Comparison of ENCODE assay signal across 8 cellular contexts in genomic region chr15:40108855-40109735, GRCh38. TPM values are rescaled to one million over a fixed set of nuclear protein-coding genes. Genes with fewer than 3 reads are reported as not detected.
DNase-seq lines count a peak whose midpoint lies in the region; ATAC-seq and TF ChIP-seq lines count a peak whose summit lies in the region.

Gene BMF (minus strand): TSS chr15:40108879. CDS start chr15:40106086, 2,793 bp downstream.

- no peaks in the 10 kb centered on the region for H3K36me3 ChIP-seq in duodenal mucosa (ENCODE audit: control insufficient read depth in 1 of 2, insufficient read depth in 2 of 2, low read length in 2 of 2)

- 2 to 3% methylated on average over 39 to 47 of the region's 48 CpGs for WGBS in lower leg skin, 2 donors

- H3K9ac ChIP-seq in duodenal mucosa (ENCODE audit: low read depth in 1 of 2, low read length in 2 of 2): peak within 1 kb of the TSS; percentile 76 to 85

- H3K4me3 ChIP-seq in duodenal mucosa (ENCODE audit: low read depth in 1 of 2, low read length in 2 of 2) (peak within 1 kb of the TSS; percentile 78 to 85), lower leg skin (ENCODE audit: low read depth, poor library complexity, severe bottlenecking) (peak within 1 kb of the TSS; percentile 77)

- intact Hi-C loops in lower leg skin (cut with DNase I; ENCODE audit: low total_unique reads): loop anchor here (10.0 kb wide), 1 partner anchor 64 kb away; no protein-coding TSS in a partner anchor

- no peak for TF ChIP-seq POLR2A in lower leg skin (IDR thresholded peaks at IDR 0.05)

- ATAC-seq in GM19395 (IDR thresholded peaks at IDR 0.05; ENCODE audit: unreplicated experiment) (peak; percentile 57), HG03558 (IDR thresholded peaks at IDR 0.05; ENCODE audit: extremely low read depth, unreplicated experiment) (peak; percentile 38)

- TF ChIP-seq CTCF in C4-2B (conservative IDR thresholded peaks at IDR 0.05) (no peak; the same call in 1 of the 2 replicates), lower leg skin (IDR thresholded peaks at IDR 0.05) (no peak)

- DNase-seq in NCI-H748 treated with DMSO at 0.1 percent for 48 hours (lab: John Stamatoyannopoulos, UW) (peak; percentile 84), lower leg skin (ENCODE audit: low spot score in 2 of 2) (peak; percentile 99 to 100)
- DNase-seq in activated CD4-positive, alpha-beta T cell treated with anti-CD3 and anti-CD28 coated beads, Interleukin-2, amount 50 U/mL, for 24 hours (ENCODE audit: low read depth in 1 of 2, low spot score in 1 of 2): peak; percentile 97 to 98
- DNase-seq in stimulated activated CD4-positive, alpha-beta T cell treated with anti-CD3 and anti-CD28 coated beads, Interleukin-4, amount 100 ng/mL, for 4 hours: peak; percentile 93 to 98

- H3K9me3 ChIP-seq in duodenal mucosa (ENCODE audit: control insufficient read depth in 1 of 2, low read length in 2 of 2): no peaks in the 10 kb centered on the region

- peak within 1 kb of the TSS; percentile 76 for H3K27ac ChIP-seq in C4-2B
- peak within 1 kb of the TSS; percentile 24 for H3K27ac ChIP-seq in duodenal mucosa (ENCODE audit: low read depth, low read length)

- peaks cover 42 to 49% of the 10 kb centered on the region in 2 donors for H3K4me1 ChIP-seq in duodenal mucosa (ENCODE audit: control insufficient read depth in 1 of 2, insufficient read depth in 2 of 2, low read length in 2 of 2)

- no peaks in the 10 kb centered on the region for H3K27me3 ChIP-seq in duodenal mucosa (ENCODE audit: control insufficient read depth in 1 of 2, insufficient read depth in 2 of 2, low read length in 2 of 2)

RNA-seq across cellular contexts. Expression of gene BMF, which starts in this region (rescaled TPM):
- total RNA-seq in lower leg skin: 10 to 100 TPM in 1 of 4 donors, 1 to 10 TPM in 3; 2.1 to 11.8 (median 8.4) TPM

Comparison
In these comparisons a context has a peak if more than half of its experiments do, and no peak if none do; other contexts are left out.
1. Peak in every context shown above with its lines: DNase-seq, ATAC-seq, H3K4me3 ChIP-seq and H3K27ac ChIP-seq.